Comparison of ENCODE assay signal across 10 cellular contexts in the genomic region with DNA sequence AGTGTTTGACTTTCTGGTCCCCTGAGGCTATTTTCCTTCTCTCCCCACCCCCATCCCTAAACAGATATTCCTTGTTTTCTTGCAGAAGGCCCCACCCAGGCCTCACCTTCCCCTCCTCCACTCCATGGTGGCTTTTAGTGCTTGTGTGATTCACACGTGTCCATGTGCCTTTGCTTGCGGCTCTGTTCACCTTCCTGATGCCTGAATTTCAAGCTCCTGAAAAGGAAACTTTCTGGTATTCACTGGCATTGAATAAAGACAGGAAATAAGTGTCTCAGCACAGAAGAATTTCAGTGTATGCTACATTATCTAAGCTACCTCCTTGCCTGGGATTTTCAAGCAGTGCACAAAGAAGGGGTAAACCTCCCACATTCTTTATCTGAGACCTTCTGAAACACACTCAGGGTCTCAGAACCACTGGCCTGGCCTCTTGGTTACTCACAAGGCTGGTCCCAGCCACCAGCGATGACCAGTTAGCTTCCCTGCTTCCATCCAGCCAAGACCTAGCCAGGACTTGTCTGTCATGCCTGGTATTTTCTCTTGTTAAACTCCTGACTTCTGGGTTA. TPM values are rescaled to one million over a fixed set of nuclear protein-coding genes. Genes with fewer than 3 reads are reported as not detected.
DNase-seq lines count a peak whose midpoint lies in the region; ATAC-seq and TF ChIP-seq lines count a peak whose summit lies in the region.
"Had no signal": no experiment of that assay in that cellular context is flagged by ENCODE, and none has a peak within 500 bp of the region (broad histone marks: within the 10 kb centered on the region; RNA-seq: fewer than 3 reads in every experiment).

No MANE protein-coding gene starts in this region.

- POLR2A ChIA-PET in HEK293 (lab: Yijun Ruan, JAX), result interaction anchor here (0.6 to 1.4 kb wide), 3 partner anchors 16 to 1515 kb away, joined by 3 to 4 read pairs (median 3); no protein-coding TSS in a partner anchor

- H3K4me3 Mint-ChIP-seq in activated T-cell treated with anti-CD3 and anti-CD28 coated beads, Interleukin-2, amount 50 U/mL, for 72 hours, result no peak overlapping the region

- H3K4me1 Mint-ChIP-seq in activated T-cell treated with anti-CD3 and anti-CD28 coated beads, Interleukin-2, amount 50 U/mL, for 72 hours (ENCODE audit: low read depth), result no peaks in the 10 kb centered on the region

- H3K4me3 ChIP-seq in HEK293 (ENCODE audit: low read depth, low read length) (no peak overlapping the region), skin epidermis (no peak overlapping the region)
- H3K4me3 ChIP-seq: right lobe of liver, tibial nerve had no signal

- CTCF ChIA-PET in HEK293 (lab: Yijun Ruan, JAX), result interaction anchor here (0.7 kb wide), 1 partner anchor 41 kb away, joined by 4 read pairs; no protein-coding TSS in a partner anchor

- no peaks in the 10 kb centered on the region; the same call in 1 of the 2 replicates for H3K4me1 ChIP-seq in HEK293 (ENCODE audit: control insufficient read depth, insufficient read depth, low read length)
- H3K4me1 ChIP-seq: right lobe of liver, tibial nerve had no signal

- no peaks in the 10 kb centered on the region for H3K9me3 ChIP-seq in HEK293 (ENCODE audit: control insufficient read depth, insufficient read depth, low read depth, low read length)
- H3K9me3 ChIP-seq: right lobe of liver, tibial nerve had no signal

- no peak overlapping the region for H3K27ac Mint-ChIP-seq in activated T-cell treated with anti-CD3 and anti-CD28 coated beads, Interleukin-2, amount 50 U/mL, for 72 hours

- TF ChIP-seq CTCF in HEK293 (tag by site-specific recombination; IDR thresholded peaks at IDR 0.05), result no peak

- H3K9me3 Mint-ChIP-seq in activated T-cell treated with anti-CD3 and anti-CD28 coated beads, Interleukin-2, amount 50 U/mL, for 72 hours, result no peaks in the 10 kb centered on the region

- no peaks in the 10 kb centered on the region for H3K36me3 Mint-ChIP-seq in activated T-cell treated with anti-CD3 and anti-CD28 coated beads, Interleukin-2, amount 50 U/mL, for 72 hours (ENCODE audit: insufficient read depth in 2 of 2)

- H3K27ac ChIP-seq in HEK293 (ENCODE audit: extremely low read depth, low read depth, low read length), result no peak overlapping the region; the same call in 1 of the 2 replicates
- H3K27ac ChIP-seq in skin epidermis, result peak overlapping the region in 19 of 21 experiments; percentile 4 to 82 (median 67)
- H3K27ac ChIP-seq: right lobe of liver, tibial nerve had no signal

- ATAC-seq in GM21737 (IDR thresholded peaks at IDR 0.05; ENCODE audit: unreplicated experiment), result no peak
- no peak for ATAC-seq in activated T-cell treated with anti-CD3 and anti-CD28 coated beads, Interleukin-2, amount 50 U/mL, for 72 hours (replicated peaks in 1 of 2)

- H3K36me3 ChIP-seq in HEK293 (ENCODE audit: control insufficient read depth in 2 of 2, insufficient read depth in 1 of 2, low read length in 2 of 2), result no peaks in the 10 kb centered on the region
- H3K36me3 ChIP-seq: right lobe of liver, tibial nerve had no signal

- no peaks in the 10 kb centered on the region for H3K27me3 Mint-ChIP-seq in activated T-cell treated with anti-CD3 and anti-CD28 coated beads, Interleukin-2, amount 50 U/mL, for 72 hours (ENCODE audit: low read depth)

- peak; percentile 4 for DNase-seq in T1000 (lab: John Stamatoyannopoulos, UW)
- peak; percentile 92 for DNase-seq in glomerular endothelial cell (ENCODE audit: extremely low read depth, low read depth, low spot score)
- DNase-seq in DMS 273 treated with DMSO at 0.1 percent for 48 hours (lab: John Stamatoyannopoulos, UW), result no peak
- no peak for DNase-seq in activated T-cell treated with anti-CD3 and anti-CD28 coated beads, Interleukin-2, amount 50 U/mL, for 72 hours
- DNase-seq in NCI-H1048 (lab: John Stamatoyannopoulos, UW), result no peak
- DNase-seq: right lobe of liver had no signal

TF ChIP-seq in HEK293, 187 proteins besides CTCF, POLR2A, EP300 and RAD21:
- TF ChIP-seq KLF1 (tag by site-specific recombination; IDR thresholded peaks at IDR 0.05) (peak; percentile 82), ZBTB17 (tag by site-specific recombination; IDR thresholded peaks at IDR 0.05) (peak; percentile 48; the same call in 1 of the 2 replicates), SALL2 (tag by site-specific recombination; IDR thresholded peaks at IDR 0.05; ENCODE audit: borderline replicate concordance) (no peak)

RNA-seq across cellular contexts. Expression of gene UBE2H, which starts 17.2 kb away (rescaled TPM):
- total RNA-seq in glomerular endothelial cell, result 120 and 134 TPM in 2 replicates
- total RNA-seq in activated T-cell treated with anti-CD3 and anti-CD28 coated beads, Interleukin-2, amount 50 U/mL, for 72 hours, result 10 to 100 TPM; 53.2 to 60.9 TPM

Comparison
In these comparisons a context has a peak if more than half of its experiments do, and no peak if none do; other contexts are left out.
1. DNase-seq: peak in T1000 (single experiment) and glomerular endothelial cell (single experiment); none in DMS 273 treated with DMSO at 0.1 percent for 48 hours (single experiment), activated T-cell treated with anti-CD3 and anti-CD28 coated beads, Interleukin-2, amount 50 U/mL, for 72 hours (0 of 2) and NCI-H1048 (single experiment).